ENCODE assay signal across 2 cellular contexts in the genomic region with DNA sequence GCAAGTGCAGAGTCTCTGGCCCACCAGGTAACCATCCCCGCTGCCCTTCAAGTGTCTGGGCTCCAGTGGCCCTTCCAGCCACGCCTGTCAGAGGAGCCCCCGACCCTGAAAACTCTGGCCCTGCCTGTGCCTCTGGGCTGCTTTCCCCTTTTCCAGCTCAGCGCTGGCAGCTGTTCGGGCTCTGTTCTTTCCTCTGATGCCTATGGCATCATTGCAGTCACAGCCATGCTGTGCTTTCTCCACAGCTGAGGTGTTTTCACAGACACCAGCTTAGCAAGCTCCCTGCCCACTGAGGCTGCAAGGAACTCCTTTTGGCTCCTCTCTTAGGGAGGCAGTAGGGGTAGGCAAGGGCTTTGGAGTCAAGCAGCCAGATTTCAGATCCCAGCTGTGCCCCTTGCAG.
TF ChIP-seq lines count a peak whose summit lies in the region.

No MANE protein-coding gene starts in this region.

TF ChIP-seq in A549, 52 proteins besides CTCF, POLR2A, EP300 and RAD21:
- TF ChIP-seq HOXB13 (CRISPR knock-in tag; IDR thresholded peaks at IDR 0.05; ENCODE audit: low read depth), result no peak
- TF ChIP-seq MYC (IDR thresholded peaks at IDR 0.05; ENCODE audit: borderline replicate concordance, low read length), result no peak
- TF ChIP-seq BHLHE40 (IDR thresholded peaks at IDR 0.05; ENCODE audit: low read depth, low read length), result no peak
- TF ChIP-seq JUN (IDR thresholded peaks at IDR 0.05), result no peak
- TF ChIP-seq PHF8 (IDR thresholded peaks at IDR 0.05; ENCODE audit: borderline replicate concordance, low read depth), result no peak
- no peak for TF ChIP-seq RCOR1 (IDR thresholded peaks at IDR 0.05; ENCODE audit: low read depth, low read length)
- TF ChIP-seq EHF (CRISPR knock-in tag; IDR thresholded peaks at IDR 0.05), result no peak
- TF ChIP-seq JUNB (IDR thresholded peaks at IDR 0.05), result no peak
- TF ChIP-seq, protein P1, sequence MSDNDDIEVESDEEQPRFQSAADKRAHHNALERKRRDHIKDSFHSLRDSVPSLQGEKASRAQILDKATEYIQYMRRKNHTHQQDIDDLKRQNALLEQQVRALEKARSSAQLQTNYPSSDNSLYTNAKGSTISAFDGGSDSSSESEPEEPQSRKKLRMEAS (IDR thresholded peaks at IDR 0.05), result no peak
- TF ChIP-seq RFX5 (IDR thresholded peaks at IDR 0.05), result no peak
- TF ChIP-seq RARB (CRISPR knock-in tag; IDR thresholded peaks at IDR 0.05), result no peak
- TF ChIP-seq KDM1A (IDR thresholded peaks at IDR 0.05; ENCODE audit: low read depth), result no peak

TF ChIP-seq in H1, 55 proteins besides CTCF, POLR2A, EP300 and RAD21:
- TF ChIP-seq BRCA1 (IDR thresholded peaks at IDR 0.05; ENCODE audit: low read depth, low read length), result no peak
- no peak for TF ChIP-seq TCF12 (IDR thresholded peaks at IDR 0.05; ENCODE audit: low read depth, low read length)
- TF ChIP-seq E2F6 (IDR thresholded peaks at IDR 0.05), result no peak
- TF ChIP-seq HDAC6 (IDR thresholded peaks at IDR 0.05; ENCODE audit: low read depth, low read length), result no peak
- TF ChIP-seq KDM4A (IDR thresholded peaks at IDR 0.05; ENCODE audit: low read depth, low read length, severe bottlenecking), result no peak
- TF ChIP-seq CBX5 (IDR thresholded peaks at IDR 0.05; ENCODE audit: low read depth, low read length), result no peak
- TF ChIP-seq KDM1A (IDR thresholded peaks at IDR 0.05; ENCODE audit: borderline replicate concordance, low read length), result no peak
- TF ChIP-seq JUN (IDR thresholded peaks at IDR 0.05; ENCODE audit: low read depth, low read length), result no peak
- TF ChIP-seq, protein P2, sequence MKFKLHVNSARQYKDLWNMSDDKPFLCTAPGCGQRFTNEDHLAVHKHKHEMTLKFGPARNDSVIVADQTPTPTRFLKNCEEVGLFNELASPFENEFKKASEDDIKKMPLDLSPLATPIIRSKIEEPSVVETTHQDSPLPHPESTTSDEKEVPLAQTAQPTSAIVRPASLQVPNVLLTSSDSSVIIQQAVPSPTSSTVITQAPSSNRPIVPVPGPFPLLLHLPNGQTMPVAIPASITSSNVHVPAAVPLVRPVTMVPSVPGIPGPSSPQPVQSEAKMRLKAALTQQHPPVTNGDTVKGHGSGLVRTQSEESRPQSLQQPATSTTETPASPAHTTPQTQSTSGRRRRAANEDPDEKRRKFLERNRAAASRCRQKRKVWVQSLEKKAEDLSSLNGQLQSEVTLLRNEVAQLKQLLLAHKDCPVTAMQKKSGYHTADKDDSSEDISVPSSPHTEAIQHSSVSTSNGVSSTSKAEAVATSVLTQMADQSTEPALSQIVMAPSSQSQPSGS (IDR thresholded peaks at IDR 0.05; ENCODE audit: low read length), result no peak
- TF ChIP-seq TEAD4 (IDR thresholded peaks at IDR 0.05; ENCODE audit: low read depth, low read length), result no peak
